Comparison of ENCODE assay signal across 16 cellular contexts in the genomic region with DNA sequence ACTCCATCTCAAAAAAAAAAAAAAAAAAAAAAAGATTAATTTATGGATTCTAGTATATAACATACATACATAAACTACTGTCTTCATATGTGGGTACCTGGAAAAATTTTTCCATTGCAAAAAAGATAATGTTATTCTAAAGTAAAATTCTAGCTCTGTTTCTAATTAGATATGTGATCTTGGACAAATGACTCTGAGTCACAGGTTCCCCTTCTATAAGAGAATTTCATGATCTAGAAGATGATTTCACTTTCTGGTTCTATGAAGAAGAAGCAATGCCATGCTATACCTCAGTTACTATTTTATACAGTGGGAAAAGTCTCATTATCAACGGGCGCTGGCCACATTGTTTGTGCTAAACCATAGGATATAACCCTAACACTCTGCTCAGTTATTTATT.
A peak's percentile ranks its signal among the peaks of the same experiment; 100 is the strongest.
DNase-seq lines count a peak whose midpoint lies in the region; ATAC-seq and TF ChIP-seq lines count a peak whose summit lies in the region.
"Had no signal": no experiment of that assay in that cellular context is flagged by ENCODE, and none has a peak within 500 bp of the region (broad histone marks: within the 10 kb centered on the region; RNA-seq: fewer than 3 reads in every experiment).

No MANE protein-coding gene starts in this region.

- H3K36me3 ChIP-seq in BLaER1 (no peaks in the 10 kb centered on the region), GM23248 (ENCODE audit: low read depth) (no peaks in the 10 kb centered on the region), SK-N-SH (replicated peaks in 1 of 2; ENCODE audit: control insufficient read depth in 1 of 2, insufficient read depth in 2 of 2, low read length in 1 of 2) (no peaks in the 10 kb centered on the region), brain microvascular endothelial cell (replicated peaks) (no peaks in the 10 kb centered on the region), psoas muscle (ENCODE audit: insufficient read depth in 1 of 2, low read depth in 1 of 2) (no peaks in the 10 kb centered on the region)
- H3K36me3 ChIP-seq: BE2C had no signal

- H3K27me3 ChIP-seq in BLaER1 (no peaks in the 10 kb centered on the region), GM23248 (replicated peaks; ENCODE audit: insufficient read depth) (no peaks in the 10 kb centered on the region), SK-N-SH (ENCODE audit: insufficient read depth) (no peaks in the 10 kb centered on the region), brain microvascular endothelial cell (replicated peaks) (no peaks in the 10 kb centered on the region), psoas muscle (ENCODE audit: insufficient read depth in 3 of 3, low read length in 2 of 3) (no peaks in the 10 kb centered on the region)
- H3K27me3 ChIP-seq: BE2C had no signal

- WGBS in GM23248 (ENCODE audit: low coverage in 1 of 2, low lambda C conversion rate in 2 of 2, missing lambda C conversion rate in 2 of 2), 2 experiments = 94 to 96% methylated on average over 2 of the region's 2 CpGs
- WGBS in SK-N-SH (ENCODE audit: low lambda C conversion rate) = 88% methylated on average over 2 of the region's 2 CpGs
- WGBS in psoas muscle, 3 donors = 78 to 80% (median 79%) methylated on average over 2 of the region's 2 CpGs

- CTCF ChIA-PET in SK-N-SH (lab: Yijun Ruan, JAX) = interaction anchor here (0.6 to 1.0 kb wide), 3 partner anchors 9 to 472 kb away, joined by 3 read pairs; no protein-coding TSS in a partner anchor

- H3K4me2 ChIP-seq in BLaER1 (peak overlapping the region; percentile 26), GM23248 (ENCODE audit: unreplicated experiment) (no peak overlapping the region), SK-N-SH (no peak overlapping the region)
- H3K4me2 ChIP-seq: GM23338 had no signal

- no peaks in the 10 kb centered on the region for H3K79me2 ChIP-seq in GM23248 (ENCODE audit: insufficient read depth)
- no peaks in the 10 kb centered on the region for H3K79me2 ChIP-seq in SK-N-SH (ENCODE audit: insufficient read depth)

- H3K4me3 ChIP-seq in BLaER1 = no peak overlapping the region
- no peak overlapping the region for H3K4me3 ChIP-seq in GM23248
- H3K4me3 ChIP-seq in SK-N-SH (ENCODE audit: low read depth in 2 of 2, low read length in 1 of 2) = no peak overlapping the region
- no peak overlapping the region for H3K4me3 ChIP-seq in fibroblast of mammary gland (ENCODE audit: control insufficient read depth, low read depth, low read length)
- H3K4me3 ChIP-seq in brain microvascular endothelial cell (ENCODE audit: low read depth, low read length) = no peak overlapping the region
- H3K4me3 ChIP-seq in psoas muscle = no peak overlapping the region
- H3K4me3 ChIP-seq: GM12878, GM23338 had no signal

- ATAC-seq in psoas muscle = no peak
- ATAC-seq: GM12878, GM23338 had no signal

- H3K27ac ChIP-seq in BLaER1 (no peak overlapping the region), GM23248 (no peak overlapping the region), SK-N-SH (ENCODE audit: low read depth in 2 of 2, low read length in 1 of 2) (peak overlapping the region; percentile 18 to 35; a peak in 2 of 4 replicates), brain microvascular endothelial cell (no peak overlapping the region), psoas muscle (no peak overlapping the region)

- TF ChIP-seq CTCF in SK-N-SH (IDR thresholded peaks at IDR 0.05) (no peak), fibroblast of mammary gland (conservative IDR thresholded peaks at IDR 0.05; ENCODE audit: control insufficient read depth, insufficient read depth, low read depth, low read length) (no peak), brain microvascular endothelial cell (IDR thresholded peaks at IDR 0.05; ENCODE audit: low read depth, low read length, missing control alignments) (no peak), psoas muscle (IDR thresholded peaks at IDR 0.05) (no peak)

- H3K9ac ChIP-seq in BLaER1 (no peak overlapping the region), GM23248 (no peak overlapping the region), SK-N-SH (no peak overlapping the region)

- no peaks in the 10 kb centered on the region for H3K9me2 ChIP-seq in GM23248 (ENCODE audit: insufficient read depth)
- no peaks in the 10 kb centered on the region for H3K9me2 ChIP-seq in SK-N-SH

- H3F3A ChIP-seq in GM23248 (ENCODE audit: insufficient read depth) (peaks cover 15% of the 10 kb centered on the region), SK-N-SH (replicated peaks; ENCODE audit: insufficient read depth) (peaks cover 6% of the 10 kb centered on the region)

- POLR2A ChIA-PET in SK-N-SH (lab: Yijun Ruan, JAX) = no interaction called here

- H2AFZ ChIP-seq in GM23248 (no peak overlapping the region), SK-N-SH (ENCODE audit: low read depth) (no peak overlapping the region)
- H2AFZ ChIP-seq: GM23338 had no signal

- TF ChIP-seq RAD21 in SK-N-SH (IDR thresholded peaks at IDR 0.05; ENCODE audit: low read length) = no peak

- intact Hi-C loops in psoas muscle (cut with DNase I) = no loop called here

- H4K20me1 ChIP-seq in BLaER1 = no peaks in the 10 kb centered on the region
- H4K20me1 ChIP-seq in GM23248 (ENCODE audit: insufficient read depth) = no peaks in the 10 kb centered on the region
- H4K20me1 ChIP-seq in SK-N-SH (ENCODE audit: insufficient read depth) = no peaks in the 10 kb centered on the region

- peaks cover 33% of the 10 kb centered on the region for H3K9me3 ChIP-seq in BLaER1
- H3K9me3 ChIP-seq in GM23248 (ENCODE audit: low read depth) = no peaks in the 10 kb centered on the region
- no peaks in the 10 kb centered on the region for H3K9me3 ChIP-seq in SK-N-SH
- H3K9me3 ChIP-seq in psoas muscle = no peaks in the 10 kb centered on the region
- H3K9me3 ChIP-seq: BE2C had no signal

- peaks cover 50% of the 10 kb centered on the region for H3K4me1 ChIP-seq in BLaER1
- H3K4me1 ChIP-seq in GM23248 (ENCODE audit: insufficient read depth) = peaks cover 24% of the 10 kb centered on the region
- no peaks in the 10 kb centered on the region; a peak in 2 of 4 replicates for H3K4me1 ChIP-seq in SK-N-SH (ENCODE audit: control insufficient read depth in 1 of 2, insufficient read depth in 2 of 2, low read depth in 1 of 2, low read length in 1 of 2)
- peaks cover 25% of the 10 kb centered on the region for H3K4me1 ChIP-seq in psoas muscle
- H3K4me1 ChIP-seq: BE2C had no signal

- peak; percentile 70 for DNase-seq in GM23248
- no peak for DNase-seq in SK-N-SH
- peak; percentile 64 for DNase-seq in fibroblast of mammary gland (ENCODE audit: low read depth)
- no peak for DNase-seq in OCI-M1 (lab: John Stamatoyannopoulos, UW)
- no peak for DNase-seq in brain microvascular endothelial cell
- no peak for DNase-seq in psoas muscle
- no peak for DNase-seq in NCI-H2227 treated with DMSO at 0.1 percent for 48 hours (lab: John Stamatoyannopoulos, UW)
- DNase-seq: BE2C; CD4-positive, alpha-beta memory T cell; DMS153; DMS79; HFFc6; KG1 had no signal

- in situ Hi-C loops in GM23248 (cut with MboI) = no loop called here
- in situ Hi-C loops in brain microvascular endothelial cell (cut with HindIII; ENCODE audit: low pct_ligation_motif_present, low sequenced_read_pairs) = no loop called here

- TF ChIP-seq EP300 in SK-N-SH (IDR thresholded peaks at IDR 0.05; ENCODE audit: borderline replicate concordance in 1 of 2, low read depth in 1 of 2, low read length in 1 of 2) = no peak

TF ChIP-seq in SK-N-SH, 30 proteins besides CTCF, POLR2A, EP300 and RAD21:
- peak; percentile 63 for TF ChIP-seq TCF12 (IDR thresholded peaks at IDR 0.05)
- no peak for TF ChIP-seq TEAD4 (IDR thresholded peaks at IDR 0.05; ENCODE audit: borderline replicate concordance, insufficient read depth)

Comparison
In these comparisons a context has a peak if more than half of its experiments do, and no peak if none do; other contexts are left out.
1. H3K27ac ChIP-seq: peak in SK-N-SH (2 of 2); none in BLaER1 (single experiment), GM23248 (single experiment), brain microvascular endothelial cell (single experiment) and psoas muscle (single experiment).
2. DNase-seq: peak in GM23248 (single experiment) and fibroblast of mammary gland (single experiment); none in SK-N-SH (single experiment), OCI-M1 (single experiment), brain microvascular endothelial cell (single experiment), psoas muscle (0 of 2) and NCI-H2227 treated with DMSO at 0.1 percent for 48 hours (single experiment).